ENCODE assay signal across 19 cellular contexts in the genomic region with DNA sequence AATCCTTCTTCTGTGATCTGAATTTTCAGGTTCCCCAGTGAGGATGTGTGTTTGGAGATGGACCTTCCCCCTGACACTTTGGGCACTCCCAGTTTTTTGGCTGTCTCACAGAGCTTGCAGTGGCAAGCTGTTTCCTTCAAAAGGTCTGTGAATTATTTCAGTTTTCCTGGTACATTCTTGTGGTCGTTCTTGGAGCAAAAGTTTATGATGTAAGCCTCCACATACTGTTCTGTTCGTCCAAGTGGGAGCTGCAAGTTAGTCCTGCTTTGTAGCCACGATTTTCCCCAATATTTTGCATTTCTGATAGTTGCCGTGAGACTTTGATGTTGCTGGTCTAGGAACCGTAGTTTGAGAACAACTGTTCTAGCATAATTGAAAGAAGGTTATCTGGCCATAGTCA.
"Had no signal": no experiment of that assay in that cellular context is flagged by ENCODE, and none has a peak within 500 bp of the region (broad histone marks: within the 10 kb centered on the region; RNA-seq: fewer than 3 reads in every experiment).

No MANE protein-coding gene starts in this region.

- H3K4me3 ChIP-seq: K562 had no signal

- H3K27ac Mint-ChIP-seq: IgD-negative memory B cell had no signal

- DNase-seq: Kasumi-1, MM.1S, MV-4-11, NCI-H1048, NCI-H1105, NCI-H1417, NCI-H146, NCI-H1694 treated with DMSO at 0.1 percent for 48 hours, NCI-H1930, NCI-H2081, NCI-H2107, NCI-H2227 treated with DMSO at 0.1 percent for 48 hours, NCI-H524, NCI-H526 treated with DMSO at 0.1 percent for 48 hours, NCI-H774, SHP77, SK-N-SH had no signal

- H3K4me3 Mint-ChIP-seq: IgD-negative memory B cell had no signal

- ATAC-seq: K562 had no signal

- H3K27me3 Mint-ChIP-seq: IgD-negative memory B cell had no signal
